In the genomic region with DNA sequence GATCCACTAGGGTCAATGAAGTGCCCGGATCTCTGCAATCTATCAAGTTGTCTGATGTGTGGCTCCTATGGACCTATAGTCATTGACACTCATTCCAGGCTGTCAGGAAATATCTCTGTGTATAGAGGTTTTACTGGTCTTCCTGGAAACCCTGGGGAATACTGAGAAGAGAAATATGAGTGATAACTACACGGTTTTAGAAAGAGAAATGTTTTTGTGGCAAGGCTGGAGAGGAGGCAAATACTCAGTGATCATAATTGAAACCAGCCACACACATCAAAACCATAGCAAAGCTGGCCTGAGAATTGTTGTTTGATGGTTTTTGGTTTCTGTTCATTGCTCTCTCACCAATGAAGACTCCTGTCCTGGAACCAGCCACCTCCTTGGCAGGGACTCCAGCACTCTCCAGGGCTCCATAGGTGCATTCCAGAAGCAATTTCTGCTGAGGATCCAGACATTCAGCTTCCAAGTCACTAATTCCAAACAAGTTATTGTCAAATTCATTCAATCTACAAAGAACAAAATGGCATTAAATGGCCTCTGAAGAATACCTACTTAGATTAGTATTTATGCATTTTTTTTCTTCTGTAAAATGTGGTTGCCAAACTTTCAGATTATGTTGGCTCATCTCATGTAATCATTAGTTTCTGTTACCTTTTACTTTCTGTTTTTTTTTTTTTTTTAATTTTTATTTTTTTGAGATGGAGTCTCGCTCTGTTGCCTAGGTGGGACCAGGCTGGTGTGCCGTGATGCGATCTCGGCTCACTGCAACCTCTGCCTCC, we compare ENCODE assay signal across 11 cellular contexts.
DNase-seq lines count a peak whose midpoint lies in the region; ATAC-seq and TF ChIP-seq lines count a peak whose summit lies in the region.
"Had no signal": no experiment of that assay in that cellular context is flagged by ENCODE, and none has a peak within 500 bp of the region (broad histone marks: within the 10 kb centered on the region; RNA-seq: fewer than 3 reads in every experiment).

No MANE protein-coding gene starts in this region.

- H3K9me3 ChIP-seq in mammary epithelial cell (replicated peaks; ENCODE audit: insufficient read depth, low read length) (no peaks in the 10 kb centered on the region), neural progenitor cell (ENCODE audit: low read depth) (no peaks in the 10 kb centered on the region)

- H3K79me2 ChIP-seq in mammary epithelial cell (ENCODE audit: insufficient read depth, low read length) (no peaks in the 10 kb centered on the region), neural progenitor cell (ENCODE audit: low read depth) (no peaks in the 10 kb centered on the region)

- CTCF ChIA-PET in mammary epithelial cell (lab: Charles Lee; ENCODE audit: low non-redundant PET) = no interaction called here
- CTCF ChIA-PET in WTC11 (lab: Charles Lee) = no interaction called here

- no peaks in the 10 kb centered on the region for H3K4me1 ChIP-seq in mammary epithelial cell (ENCODE audit: insufficient read depth, low read length)
- H3K4me1 ChIP-seq in neural progenitor cell = no peaks in the 10 kb centered on the region

- no peak overlapping the region for H3K4me2 ChIP-seq in mammary epithelial cell (ENCODE audit: insufficient read depth, low read depth, low read length)
- no peak overlapping the region for H3K4me2 ChIP-seq in neural progenitor cell

- BruUV-seq in mammary epithelial cell (replicated peaks; lab: Mats Ljungman, UMichigan) = no TSS peak

- 91% methylated on average over 2 of the region's 6 CpGs for WGBS in mammary epithelial cell (ENCODE audit: low coverage, missing lambda C conversion rate)

- H3K27me3 ChIP-seq in mammary epithelial cell (ENCODE audit: insufficient read depth, low read length) (no peaks in the 10 kb centered on the region), neural progenitor cell (no peaks in the 10 kb centered on the region)

- H3K27ac Mint-ChIP-seq in WTC11 (no peak overlapping the region), neural progenitor cell (no peak overlapping the region)

- H3K4me1 Mint-ChIP-seq in WTC11 (no peaks in the 10 kb centered on the region), neural progenitor cell (no peaks in the 10 kb centered on the region)
- H3K4me1 Mint-ChIP-seq: central memory CD8-positive, alpha-beta T cell had no signal

- POLR2A ChIA-PET in WTC11 (lab: Charles Lee) = no interaction called here

- TF ChIP-seq CTCF in mammary epithelial cell (conservative IDR thresholded peaks at IDR 0.05 in 1 of 2, IDR thresholded peaks at IDR 0.05 in 1 of 2; ENCODE audit: extremely low read depth in 1 of 2, insufficient read depth in 1 of 2, low read depth in 1 of 2, low read length in 2 of 2) (no peak), WTC11 (IDR thresholded peaks at IDR 0.05) (no peak), neural progenitor cell (IDR thresholded peaks at IDR 0.05) (no peak)

- no peaks in the 10 kb centered on the region for H4K20me1 ChIP-seq in mammary epithelial cell (ENCODE audit: insufficient read depth, low read length)
- H4K20me1 ChIP-seq in neural progenitor cell (ENCODE audit: low read depth) = no peaks in the 10 kb centered on the region

- intact Hi-C loops in mammary epithelial cell (cut with micrococcal nuclease) = no loop called here

- no peak overlapping the region for H2AFZ ChIP-seq in mammary epithelial cell (ENCODE audit: low read depth, low read length)
- no peak overlapping the region for H2AFZ ChIP-seq in neural progenitor cell (replicated peaks)

- H3K27ac ChIP-seq in mammary epithelial cell (ENCODE audit: insufficient read depth, low read depth, low read length) (no peak overlapping the region), neural progenitor cell (no peak overlapping the region)

- H3K36me3 ChIP-seq in mammary epithelial cell (ENCODE audit: insufficient read depth, low read length) (no peaks in the 10 kb centered on the region), neural progenitor cell (no peaks in the 10 kb centered on the region)

- peak; percentile 11 for DNase-seq in astrocyte of the hippocampus (ENCODE audit: low read depth, low spot score)
- DNase-seq in mammary epithelial cell = no peak
- DNase-seq in WTC11 (ENCODE audit: low spot score) = no peak
- no peak for DNase-seq in neural progenitor cell (ENCODE audit: low spot score)
- DNase-seq: activated CD4-positive, CD25-positive, alpha-beta regulatory T cell; hippocampal formation; KBM-7 had no signal

- H3K4me3 ChIP-seq in mammary epithelial cell (replicated peaks in 1 of 3; ENCODE audit: insufficient read depth in 1 of 3, low read depth in 2 of 3, low read length in 3 of 3) = no peak overlapping the region
- H3K4me3 ChIP-seq in neural progenitor cell = no peak overlapping the region

- ATAC-seq in GM18861 (IDR thresholded peaks at IDR 0.05; ENCODE audit: unreplicated experiment) (peak; percentile 76), GM21367 (IDR thresholded peaks at IDR 0.05; ENCODE audit: unreplicated experiment) (peak; percentile 89), HG03097 (IDR thresholded peaks at IDR 0.05; ENCODE audit: low FRiP score, unreplicated experiment) (peak; percentile 76), WTC11 (no peak)

- dilution Hi-C loops in mammary epithelial cell (cut with HindIII; ENCODE audit: low sequenced_read_pairs) = no loop called here

- peaks cover 9% of the 10 kb centered on the region for H3K36me3 Mint-ChIP-seq in WTC11
- peaks cover 13% of the 10 kb centered on the region for H3K36me3 Mint-ChIP-seq in neural progenitor cell

- H3K9me3 Mint-ChIP-seq in WTC11 (peaks cover 9% of the 10 kb centered on the region), neural progenitor cell (no peaks in the 10 kb centered on the region)
- H3K9me3 Mint-ChIP-seq: central memory CD8-positive, alpha-beta T cell had no signal

- H3K4me3 Mint-ChIP-seq in WTC11 (no peak overlapping the region), neural progenitor cell (no peak overlapping the region)
- H3K4me3 Mint-ChIP-seq: central memory CD8-positive, alpha-beta T cell had no signal

- in situ Hi-C loops in mammary epithelial cell (cut with MboI; ENCODE audit: low sequenced_read_pairs in 2 of 2) = no loop called here

- H3F3A ChIP-seq in neural progenitor cell (ENCODE audit: low read depth) = no peaks in the 10 kb centered on the region

- H3K9ac ChIP-seq in mammary epithelial cell (ENCODE audit: insufficient read depth, low read length) (no peak overlapping the region), neural progenitor cell (no peak overlapping the region)

- H3K27me3 Mint-ChIP-seq in WTC11 (ENCODE audit: low read depth) (no peaks in the 10 kb centered on the region), neural progenitor cell (ENCODE audit: insufficient read depth, low read depth) (no peaks in the 10 kb centered on the region)
- H3K27me3 Mint-ChIP-seq: central memory CD8-positive, alpha-beta T cell had no signal

TF ChIP-seq in WTC11, 78 proteins besides CTCF, POLR2A, EP300 and RAD21:
- TF ChIP-seq ZNF317 (CRISPR knock-in tag; IDR thresholded peaks at IDR 0.05; ENCODE audit: borderline replicate concordance, low read depth) (no peak), EMX1 (CRISPR knock-in tag; IDR thresholded peaks at IDR 0.05) (no peak), ZNF121 (CRISPR knock-in tag; IDR thresholded peaks at IDR 0.05) (no peak), ETV6 (CRISPR knock-in tag; IDR thresholded peaks at IDR 0.05) (no peak)
- TF ChIP-seq, protein P1, sequence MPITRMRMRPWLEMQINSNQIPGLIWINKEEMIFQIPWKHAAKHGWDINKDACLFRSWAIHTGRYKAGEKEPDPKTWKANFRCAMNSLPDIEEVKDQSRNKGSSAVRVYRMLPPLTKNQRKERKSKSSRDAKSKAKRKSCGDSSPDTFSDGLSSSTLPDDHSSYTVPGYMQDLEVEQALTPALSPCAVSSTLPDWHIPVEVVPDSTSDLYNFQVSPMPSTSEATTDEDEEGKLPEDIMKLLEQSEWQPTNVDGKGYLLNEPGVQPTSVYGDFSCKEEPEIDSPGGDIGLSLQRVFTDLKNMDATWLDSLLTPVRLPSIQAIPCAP (CRISPR knock-in tag; IDR thresholded peaks at IDR 0.05) = no peak
TF ChIP-seq in WTC11: peak in this region for 0.
